ENCODE assay signal across 28 cellular contexts in genomic region chr11:133504906-133505305, GRCh38. TPM values are rescaled to one million over a fixed set of nuclear protein-coding genes. Genes with fewer than 3 reads are reported as not detected.
"Had no signal": no experiment of that assay in that cellular context is flagged by ENCODE, and none has a peak within 500 bp of the region (broad histone marks: within the 10 kb centered on the region; RNA-seq: fewer than 3 reads in every experiment).

No MANE protein-coding gene starts in this region.

- H3K36me3 ChIP-seq: left ventricle myocardium inferior, neutrophil, right atrium auricular region, right lobe of liver, transverse colon, upper lobe of left lung, vagina had no signal

- DNase-seq: hypothalamus; immature natural killer cell; left ventricle myocardium inferior; mesendoderm; naive thymus-derived CD4-positive, alpha-beta T cell; occipital lobe; right lobe of liver; stimulated activated CD4-positive, alpha-beta T cell treated with anti-CD3 and anti-CD28 coated beads, Interleukin-1b, Interleukin-23, amount 100 ng/mL, for 48 hours; stimulated activated CD4-positive, alpha-beta T cell treated with anti-CD3 and anti-CD28 coated beads, Interleukin-2, amount 100 ng/mL, for 48 hours; stimulated activated CD4-positive, alpha-beta T cell treated with anti-CD3 and anti-CD28 coated beads, Interleukin-4, amount 100 ng/mL, for 4 hours; stimulated activated CD8-positive, alpha-beta memory T cell treated with anti-CD3 and anti-CD28 coated beads, Interleukin-4, amount 100 ng/mL, for 48 hours; stimulated activated naive CD4-positive, alpha-beta T cell treated with Interleukin-2 at 50 U/mL for 16 hours; stimulated activated naive CD8-positive, alpha-beta T cell treated with anti-CD3 and anti-CD28 coated beads, Interleukin-15, amount 100 ng/mL, for 72 hours; substantia nigra; transverse colon; upper lobe of left lung had no signal

- H3K4me3 Mint-ChIP-seq: immature natural killer cell; mesothelial cell of epicardium; naive thymus-derived CD4-positive, alpha-beta T cell; natural killer cell treated with Interleukin-12 subunit alpha and Interleukin-12 subunit beta and Interleukin-15 and Interleukin-18, amount 100 ng/mL, for 72 hours; stimulated activated memory B cell treated with anti-CD40 and anti-IgM and Interleukin-4, amounts not matched to agents 10 μg/mL and 1 μg/mL and 100 μg/mL, for 72 hours; stimulated activated naive CD8-positive, alpha-beta T cell treated with anti-CD3 and anti-CD28 coated beads, Interleukin-15, amount 100 ng/mL, for 72 hours had no signal

- H3K4me3 ChIP-seq: left ventricle myocardium inferior, lung, right atrium auricular region, right lobe of liver, smooth muscle cell, transverse colon, upper lobe of left lung, vagina had no signal

- H3K4me1 Mint-ChIP-seq: immature natural killer cell; stimulated activated memory B cell treated with anti-CD40 and anti-IgM and Interleukin-4, amounts not matched to agents 10 μg/mL and 1 μg/mL and 100 μg/mL, for 72 hours; stimulated activated naive CD8-positive, alpha-beta T cell treated with anti-CD3 and anti-CD28 coated beads, Interleukin-15, amount 100 ng/mL, for 72 hours had no signal

- H3K27me3 ChIP-seq: neutrophil, right atrium auricular region, right lobe of liver, transverse colon, upper lobe of left lung, vagina had no signal

- H3K27ac ChIP-seq: left ventricle myocardium inferior, neutrophil, right atrium auricular region, right lobe of liver, transverse colon, upper lobe of left lung, vagina had no signal

- H3K9me3 ChIP-seq: left ventricle myocardium inferior, neutrophil, right atrium auricular region, right lobe of liver, transverse colon, upper lobe of left lung, vagina had no signal

- H3K36me3 Mint-ChIP-seq: immature natural killer cell; mesothelial cell of epicardium; natural killer cell treated with Interleukin-12 subunit alpha and Interleukin-12 subunit beta and Interleukin-15 and Interleukin-18, amount 100 ng/mL, for 72 hours; stimulated activated memory B cell treated with anti-CD40 and anti-IgM and Interleukin-4, amounts not matched to agents 10 μg/mL and 1 μg/mL and 100 μg/mL, for 72 hours had no signal

- H3K9me3 Mint-ChIP-seq: mesothelial cell of epicardium; natural killer cell treated with Interleukin-12 subunit alpha and Interleukin-12 subunit beta and Interleukin-15 and Interleukin-18, amount 100 ng/mL, for 72 hours; stimulated activated memory B cell treated with anti-CD40 and anti-IgM and Interleukin-4, amounts not matched to agents 10 μg/mL and 1 μg/mL and 100 μg/mL, for 72 hours; stimulated activated naive CD8-positive, alpha-beta T cell treated with anti-CD3 and anti-CD28 coated beads, Interleukin-15, amount 100 ng/mL, for 72 hours had no signal

- H3K27me3 Mint-ChIP-seq: stimulated activated memory B cell treated with anti-CD40 and anti-IgM and Interleukin-4, amounts not matched to agents 10 μg/mL and 1 μg/mL and 100 μg/mL, for 72 hours; stimulated activated naive CD8-positive, alpha-beta T cell treated with anti-CD3 and anti-CD28 coated beads, Interleukin-15, amount 100 ng/mL, for 72 hours had no signal

- H3K4me1 ChIP-seq: left ventricle myocardium inferior, right atrium auricular region, right lobe of liver, transverse colon, vagina had no signal

- H3K27ac Mint-ChIP-seq: immature natural killer cell; mesothelial cell of epicardium; naive thymus-derived CD4-positive, alpha-beta T cell; natural killer cell treated with Interleukin-12 subunit alpha and Interleukin-12 subunit beta and Interleukin-15 and Interleukin-18, amount 100 ng/mL, for 72 hours; progenitor cell of endocrine pancreas; stimulated activated memory B cell treated with anti-CD40 and anti-IgM and Interleukin-4, amounts not matched to agents 10 μg/mL and 1 μg/mL and 100 μg/mL, for 72 hours; stimulated activated naive CD8-positive, alpha-beta T cell treated with anti-CD3 and anti-CD28 coated beads, Interleukin-15, amount 100 ng/mL, for 72 hours had no signal

RNA-seq across cellular contexts. Expression of gene OPCML, which starts 27.4 kb away (rescaled TPM):
- total RNA-seq: myocyte; naive thymus-derived CD4-positive, alpha-beta T cell; natural killer cell treated with Interleukin-12 subunit alpha and Interleukin-12 subunit beta and Interleukin-15 and Interleukin-18, amount 100 ng/mL, for 72 hours; pulmonary artery endothelial cell; renal cortical epithelial cell; transverse colon; vagina had no signal
